18 cellular contexts compared by ENCODE assay signal in the genomic region with DNA sequence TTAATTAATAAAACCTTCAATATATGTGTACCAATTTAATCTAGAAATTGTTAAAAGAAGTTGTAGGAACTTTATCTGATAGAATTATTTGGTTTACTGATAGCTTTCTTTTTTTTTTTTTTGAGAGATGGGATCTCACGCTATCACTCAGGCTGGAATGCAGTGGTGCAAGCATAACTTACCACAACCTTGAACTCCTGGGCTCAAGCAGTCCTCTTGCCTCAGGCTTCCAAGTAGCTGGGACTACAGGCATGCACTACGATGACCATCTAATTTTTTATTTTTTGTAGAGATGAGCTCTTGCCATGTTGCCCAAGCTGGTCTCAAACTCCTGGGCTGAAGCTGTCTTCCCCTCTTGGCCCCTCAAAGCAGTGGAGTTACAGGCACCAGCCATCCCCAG.
DNase-seq lines count a peak whose midpoint lies in the region; ATAC-seq and TF ChIP-seq lines count a peak whose summit lies in the region.
"Had no signal": no experiment of that assay in that cellular context is flagged by ENCODE, and none has a peak within 500 bp of the region (broad histone marks: within the 10 kb centered on the region; RNA-seq: fewer than 3 reads in every experiment).

No MANE protein-coding gene starts in this region.

- peaks cover 24% of the 10 kb centered on the region for H3K36me3 Mint-ChIP-seq in activated CD8-positive, alpha-beta T cell treated with anti-CD3 and anti-CD28 coated beads, Interleukin-2, amount 10 ng/mL, durations not matched to agents 7 days and 5 days (ENCODE audit: low read depth)

- H3K9me3 Mint-ChIP-seq in activated CD8-positive, alpha-beta T cell treated with anti-CD3 and anti-CD28 coated beads, Interleukin-2, amount 10 ng/mL, durations not matched to agents 7 days and 5 days (ENCODE audit: insufficient read depth) = no peaks in the 10 kb centered on the region
- H3K9me3 Mint-ChIP-seq: T-cell had no signal

- no peaks in the 10 kb centered on the region for H3K4me1 Mint-ChIP-seq in activated CD8-positive, alpha-beta T cell treated with anti-CD3 and anti-CD28 coated beads, Interleukin-2, amount 10 ng/mL, durations not matched to agents 7 days and 5 days (ENCODE audit: low read depth)

- CTCF ChIA-PET in AG04449 (lab: Yijun Ruan, JAX) = interaction anchor here (1.0 kb wide), 1 partner anchor 693 kb away, joined by 3 read pairs; no protein-coding TSS in a partner anchor
- CTCF ChIA-PET in activated CD8-positive, alpha-beta T cell treated with anti-CD3 and anti-CD28 coated beads, Interleukin-2, amount 10 ng/mL, durations not matched to agents 7 days and 5 days (lab: Charles Lee) = interaction anchor here (1.5 to 1.8 kb wide), 2 partner anchors 19 to 657 kb away, joined by 4 to 10 read pairs; no protein-coding TSS in a partner anchor

- no peak overlapping the region for H3K27ac Mint-ChIP-seq in activated CD8-positive, alpha-beta T cell treated with anti-CD3 and anti-CD28 coated beads, Interleukin-2, amount 10 ng/mL, durations not matched to agents 7 days and 5 days
- H3K27ac Mint-ChIP-seq: T-cell had no signal

- ATAC-seq in left lobe of liver = peak; percentile 40
- no peak for ATAC-seq in activated CD8-positive, alpha-beta T cell treated with anti-CD3 and anti-CD28 coated beads, Interleukin-2, amount 10 ng/mL, durations not matched to agents 7 days and 5 days
- ATAC-seq: Right ventricle myocardium inferior, T-cell had no signal

- H3K27me3 Mint-ChIP-seq in activated CD8-positive, alpha-beta T cell treated with anti-CD3 and anti-CD28 coated beads, Interleukin-2, amount 10 ng/mL, durations not matched to agents 7 days and 5 days (ENCODE audit: low read depth) = no peaks in the 10 kb centered on the region
- H3K27me3 Mint-ChIP-seq: T-cell had no signal

- in situ Hi-C loops in G401 (cut with HindIII; ENCODE audit: low sequenced_read_pairs) = no loop called here

- no peak overlapping the region for H3K4me3 Mint-ChIP-seq in activated CD8-positive, alpha-beta T cell treated with anti-CD3 and anti-CD28 coated beads, Interleukin-2, amount 10 ng/mL, durations not matched to agents 7 days and 5 days
- H3K4me3 Mint-ChIP-seq: T-cell had no signal

- H3K4me3 ChIP-seq in AG04449 (ENCODE audit: low read depth, low read length) = no peak overlapping the region
- H3K4me3 ChIP-seq: SK-N-MC had no signal

- DNase-seq in AG04449 (ENCODE audit: low read depth, low spot score) (peak; percentile 9), GM04503 (ENCODE audit: low read depth) (peak; percentile 2), amniotic epithelial cell (ENCODE audit: low read depth) (peak; percentile 88), left lobe of liver (ENCODE audit: low spot score) (no peak), HCEC 1CT (no peak), GM03348 (ENCODE audit: low spot score) (no peak), G401 (ENCODE audit: low spot score) (no peak)
- no peak for DNase-seq in activated CD8-positive, alpha-beta T cell treated with anti-CD3 and anti-CD28 coated beads, Interleukin-2, amount 10 ng/mL, durations not matched to agents 7 days and 5 days
- DNase-seq: AML-193, DMS53, GF-D8, NCI-H1092 treated with DMSO at 0.1 percent for 48 hours, NCI-H1694 treated with DMSO at 0.1 percent for 48 hours, NCI-H2171, NCI-H774, T-cell had no signal

- POLR2A ChIA-PET in AG04449 (lab: Yijun Ruan, JAX) = no interaction called here
- POLR2A ChIA-PET in activated CD8-positive, alpha-beta T cell treated with anti-CD3 and anti-CD28 coated beads, Interleukin-2, amount 10 ng/mL, durations not matched to agents 7 days and 5 days (lab: Charles Lee) = no interaction called here

- no peak for TF ChIP-seq CTCF in AG04449 (IDR thresholded peaks at IDR 0.05; ENCODE audit: insufficient read depth, low read length, missing control alignments)

Comparison
In these comparisons a context has a peak if more than half of its experiments do, and no peak if none do; other contexts are left out.
1. DNase-seq: peak in AG04449 (single experiment), GM04503 (single experiment) and amniotic epithelial cell (single experiment); none in left lobe of liver (single experiment), HCEC 1CT (single experiment), GM03348 (single experiment), activated CD8-positive, alpha-beta T cell treated with anti-CD3 and anti-CD28 coated beads, Interleukin-2, amount 10 ng/mL, durations not matched to agents 7 days and 5 days (single experiment) and G401 (single experiment).